ENCODE assay signal across 9 cellular contexts in the genomic region with DNA sequence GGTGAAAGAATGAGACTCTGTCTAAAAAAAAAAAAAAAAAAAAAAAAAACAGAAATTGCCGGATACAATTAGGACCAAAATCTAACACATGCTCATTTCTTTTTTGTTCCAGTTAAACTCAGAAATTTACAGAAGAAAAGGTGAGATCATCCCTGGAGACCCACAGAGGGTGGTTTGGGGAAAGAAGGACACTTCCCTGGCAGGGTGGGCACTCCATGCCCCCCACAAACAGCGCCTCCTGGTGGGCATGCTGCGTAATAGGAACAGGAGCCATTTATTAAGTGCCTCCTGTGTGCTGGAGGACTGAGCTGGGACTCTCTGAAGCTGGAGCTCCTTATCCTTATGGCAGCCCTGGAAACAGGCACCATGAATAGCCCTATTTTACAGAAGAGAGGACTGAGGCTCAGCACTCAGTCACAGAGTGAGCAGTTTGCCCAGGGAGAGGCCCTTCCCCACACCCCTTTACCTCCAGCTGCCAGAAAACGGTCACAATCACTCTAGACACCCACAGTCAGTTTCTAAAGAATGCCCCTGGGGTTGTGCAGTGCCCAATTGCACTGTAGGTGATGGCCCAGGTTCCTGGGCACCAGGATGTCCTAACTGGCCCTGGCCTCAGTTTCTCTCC. TPM values are rescaled to one million over a fixed set of nuclear protein-coding genes. Genes with fewer than 3 reads are reported as not detected.
DNase-seq lines count a peak whose midpoint lies in the region; ATAC-seq and TF ChIP-seq lines count a peak whose summit lies in the region.
"Had no signal": no experiment of that assay in that cellular context is flagged by ENCODE, and none has a peak within 500 bp of the region (broad histone marks: within the 10 kb centered on the region; RNA-seq: fewer than 3 reads in every experiment).

No MANE protein-coding gene starts in this region.

- H3K9me3 ChIP-seq in OCI-LY1 (ENCODE audit: low read length) (no peaks in the 10 kb centered on the region), colonic mucosa (no peaks in the 10 kb centered on the region), prostate gland (no peaks in the 10 kb centered on the region)

- no peaks in the 10 kb centered on the region for H3K9me2 ChIP-seq in OCI-LY1 (ENCODE audit: low read depth, low read length)

- H3K27ac ChIP-seq in OCI-LY1 (ENCODE audit: low read depth, low read length, poor library complexity, severe bottlenecking), result no peak overlapping the region
- H3K27ac ChIP-seq in colonic mucosa, result no peak overlapping the region
- no peak overlapping the region for H3K27ac ChIP-seq in prostate gland
- H3K27ac ChIP-seq: SK-N-MC had no signal

- ATAC-seq in HG03025 (IDR thresholded peaks at IDR 0.05; ENCODE audit: low FRiP score, unreplicated experiment), result no peak

- DNase-seq in NCI-H2227 (lab: John Stamatoyannopoulos, UW; ENCODE audit: unreplicated experiment) (peak; percentile 30), NCI-H2227 treated with DMSO at 0.1 percent for 48 hours (lab: John Stamatoyannopoulos, UW) (no peak), colonic mucosa (no peak), prostate gland (ENCODE audit: low spot score) (no peak), NCI-H1092 treated with DMSO at 0.1 percent for 48 hours (lab: John Stamatoyannopoulos, UW) (no peak), NK-92 (lab: John Stamatoyannopoulos, UW; ENCODE audit: unreplicated experiment) (no peak)

- H3K36me3 ChIP-seq in OCI-LY1 (ENCODE audit: insufficient read depth, low read length) (no peaks in the 10 kb centered on the region), colonic mucosa (no peaks in the 10 kb centered on the region), prostate gland (no peaks in the 10 kb centered on the region)

- H4K20me1 ChIP-seq in OCI-LY1 (ENCODE audit: insufficient read depth, low read length), result no peaks in the 10 kb centered on the region

- H3K4me3 ChIP-seq in OCI-LY1 (ENCODE audit: low read depth, low read length, poor library complexity, severe bottlenecking) (no peak overlapping the region), colonic mucosa (no peak overlapping the region), prostate gland (no peak overlapping the region)
- H3K4me3 ChIP-seq: SK-N-MC had no signal

- no peaks in the 10 kb centered on the region for H3F3A ChIP-seq in OCI-LY1 (ENCODE audit: insufficient read depth, low read length)

- TF ChIP-seq POLR2A in prostate gland (IDR thresholded peaks at IDR 0.05), result no peak

- H3K4me1 ChIP-seq in OCI-LY1 (ENCODE audit: insufficient read depth, low read length, severe bottlenecking), result peaks cover 4% of the 10 kb centered on the region
- H3K4me1 ChIP-seq in colonic mucosa, result no peaks in the 10 kb centered on the region
- H3K4me1 ChIP-seq in prostate gland (replicated peaks), result no peaks in the 10 kb centered on the region

- H2AFZ ChIP-seq in OCI-LY1 (ENCODE audit: low read length), result no peak overlapping the region

- H3K27me3 ChIP-seq in OCI-LY1 (ENCODE audit: insufficient read depth, low read length) (no peaks in the 10 kb centered on the region), colonic mucosa (no peaks in the 10 kb centered on the region), prostate gland (replicated peaks; ENCODE audit: insufficient read depth) (no peaks in the 10 kb centered on the region)

- TF ChIP-seq CTCF in OCI-LY1 (IDR thresholded peaks at IDR 0.05; ENCODE audit: low read length) (peak; percentile 95), colonic mucosa (IDR thresholded peaks at IDR 0.05) (peak; percentile 61), prostate gland (IDR thresholded peaks at IDR 0.05) (peak in 3 of 4 experiments; percentile 15 to 31 (median 30))

- no peak overlapping the region for H3K9ac ChIP-seq in OCI-LY1 (ENCODE audit: low read length)
- no peak overlapping the region for H3K9ac ChIP-seq in colonic mucosa (ENCODE audit: low read depth in 2 of 2, low read length in 2 of 2)

- 42% methylated on average over 4 of the region's 4 CpGs for WGBS in prostate gland

- intact Hi-C loops in colonic mucosa (cut with DNase I) (no loop called here), prostate gland (cut with DNase I) (no loop called here)

- H3K4me2 ChIP-seq in OCI-LY1 (ENCODE audit: low read length), result no peak overlapping the region

- H3K79me2 ChIP-seq in OCI-LY1 (ENCODE audit: insufficient read depth, low read length), result no peaks in the 10 kb centered on the region

RNA-seq across cellular contexts. Expression of gene C19orf38, which starts 10.1 kb away (rescaled TPM):
- 1 to 10 TPM in 1 of 2 donors, under 1 TPM in 1; 0.77 to 1.5 TPM for total RNA-seq in colonic mucosa
- 1 to 10 TPM in 1 of 2 donors, under 1 TPM in 1; 0.91 to 6.4 TPM for total RNA-seq in prostate gland

RNA-seq across cellular contexts. Expression of gene CARM1, which starts 13.0 kb away (rescaled TPM):
- total RNA-seq in colonic mucosa (10 to 100 TPM; 53.3 to 75.9 TPM), prostate gland (10 to 100 TPM; 14.5 to 54.4 TPM)

RNA-seq across cellular contexts. Expression of gene TMED1, which starts 22.3 kb away (rescaled TPM):
- 10 to 100 TPM; 21.2 to 22.5 TPM for total RNA-seq in colonic mucosa
- 10 to 100 TPM; 41.9 to 47.8 TPM for total RNA-seq in prostate gland

Comparison
In these comparisons a context has a peak if more than half of its experiments do, and no peak if none do; other contexts are left out.
1. CTCF ChIP-seq: peak in every context shown above with its lines; median percentile 95 in OCI-LY1; 61 in colonic mucosa; 30 in prostate gland.